ENCODE assay signal across 8 cellular contexts in genomic region chr7:24821045-24821853, GRCh38.
A peak's percentile ranks its signal among the peaks of the same experiment; 100 is the strongest.
DNase-seq lines count a peak whose midpoint lies in the region; ATAC-seq and TF ChIP-seq lines count a peak whose summit lies in the region.

No MANE protein-coding gene starts in this region.

- ATAC-seq in HG03342 (IDR thresholded peaks at IDR 0.05; ENCODE audit: unreplicated experiment): peak; percentile 82

- peak overlapping the region; percentile 28; the same call in 1 of the 2 replicates for H3K27ac ChIP-seq in BLaER1

- no peak overlapping the region; the same call in 1 of the 2 replicates for H3K9ac ChIP-seq in BLaER1

- TF ChIP-seq POLR2A in GM19193 (IDR thresholded peaks at IDR 0.05; ENCODE audit: extremely low read depth, insufficient read depth, insufficient read length): peak; percentile 61

- H4K20me1 ChIP-seq in BLaER1: no peaks in the 10 kb centered on the region

- DNase-seq in SIG-M5 (lab: John Stamatoyannopoulos, UW) (peak; percentile 34), activated gamma-delta T cell treated with Interleukin-2 at 50 U/mL for 16 hours (peak; percentile 73), cardiac septum (ENCODE audit: low spot score) (peak; percentile 80), cortex of kidney (lab: John Stamatoyannopoulos, UW) (no peak)
- DNase-seq in stimulated activated CD4-positive, alpha-beta T cell treated with anti-CD3 and anti-CD28 coated beads, Interleukin-1b, Interleukin-23, amount 100 ng/mL, for 24 hours (ENCODE audit: low read depth in 4 of 4, low spot score in 1 of 4): peak; percentile 38 to 73 (median 52)

- H3K9me3 ChIP-seq in BLaER1: no peaks in the 10 kb centered on the region

- intact Hi-C loops in cardiac septum (cut with DNase I): loop anchor here (2.0 kb wide), 2 partner anchors 158 to 250 kb away; no protein-coding TSS in a partner anchor

- H3K4me1 ChIP-seq in BLaER1: peaks cover 29% of the 10 kb centered on the region

- 0 out of 2 replicates have a peak overlapping the region, but pooled peaks have one; percentile 7 for H3K4me3 ChIP-seq in BLaER1

- peak overlapping the region; percentile 72 for H3K4me2 ChIP-seq in BLaER1

- no peaks in the 10 kb centered on the region for H3K27me3 ChIP-seq in BLaER1

- peaks cover 20% of the 10 kb centered on the region for H3K36me3 ChIP-seq in BLaER1
